In genomic region chr3:126134219-126134975, GRCh38 we compare ENCODE assay signal across 2 cellular contexts.
TF ChIP-seq lines count a peak whose summit lies in the region.

No MANE protein-coding gene starts in this region.

TF ChIP-seq in SK-N-SH treated with all-trans-retinoic acid at 6 μM for 48 hours, 23 proteins besides CTCF, POLR2A, EP300 and RAD21 (continued from another document):
- TF ChIP-seq ZNF565 (CRISPR knock-in tag; conservative IDR thresholded peaks at IDR 0.05; ENCODE audit: low read depth) = no peak
- TF ChIP-seq ZNF8 (CRISPR knock-in tag; IDR thresholded peaks at IDR 0.05) = no peak
- no peak for TF ChIP-seq CSDC2 (CRISPR knock-in tag; IDR thresholded peaks at IDR 0.05)
- TF ChIP-seq CSRNP3 (CRISPR knock-in tag; IDR thresholded peaks at IDR 0.05) = no peak
- TF ChIP-seq ARNTL (CRISPR knock-in tag; IDR thresholded peaks at IDR 0.05; ENCODE audit: borderline replicate concordance, low read depth) = no peak
- TF ChIP-seq OSR1 (CRISPR knock-in tag; IDR thresholded peaks at IDR 0.05) = no peak
- no peak for TF ChIP-seq SNAI2 (CRISPR knock-in tag; IDR thresholded peaks at IDR 0.05)
- TF ChIP-seq TSHZ2 (CRISPR knock-in tag; IDR thresholded peaks at IDR 0.05) = no peak
- no peak for TF ChIP-seq ZFP30 (CRISPR knock-in tag; IDR thresholded peaks at IDR 0.05)
- no peak for TF ChIP-seq CREB5 (CRISPR knock-in tag; IDR thresholded peaks at IDR 0.05; ENCODE audit: low read depth)
- no peak for TF ChIP-seq ZNF70 (CRISPR knock-in tag; IDR thresholded peaks at IDR 0.05)
- TF ChIP-seq RARB (CRISPR knock-in tag; IDR thresholded peaks at IDR 0.05) = no peak
- TF ChIP-seq POU6F1 (CRISPR knock-in tag; IDR thresholded peaks at IDR 0.05; ENCODE audit: borderline replicate concordance, low read depth) = no peak
- TF ChIP-seq ZFP3 (CRISPR knock-in tag; IDR thresholded peaks at IDR 0.05) = no peak
- TF ChIP-seq PATZ1 (CRISPR knock-in tag; IDR thresholded peaks at IDR 0.05; ENCODE audit: borderline replicate concordance) = no peak
- no peak for TF ChIP-seq BACH2 (CRISPR knock-in tag; IDR thresholded peaks at IDR 0.05; ENCODE audit: borderline replicate concordance)
- no peak for TF ChIP-seq GLIS3 (CRISPR knock-in tag; IDR thresholded peaks at IDR 0.05)
- no peak for TF ChIP-seq TCF4 (CRISPR knock-in tag; IDR thresholded peaks at IDR 0.05; ENCODE audit: borderline replicate concordance)

TF ChIP-seq in GM12878, 131 proteins besides CTCF, POLR2A, EP300 and RAD21 (continued from another document):
- TF ChIP-seq EGR1 (IDR thresholded peaks at IDR 0.05; ENCODE audit: borderline replicate concordance in 1 of 2, low read depth in 2 of 2, low read length in 2 of 2) = no peak
